ENCODE assay signal across 27 cellular contexts in genomic region chr20:52874241-52874640, GRCh38.
"Had no signal": no experiment of that assay in that cellular context is flagged by ENCODE, and none has a peak within 500 bp of the region (broad histone marks: within the 10 kb centered on the region; RNA-seq: fewer than 3 reads in every experiment).

No MANE protein-coding gene starts in this region.

- H3K36me3 ChIP-seq: colonic mucosa, esophagus muscularis mucosa, esophagus squamous epithelium, gastrocnemius medialis, gastroesophageal sphincter, heart left ventricle had no signal

- H3K9me3 ChIP-seq: colonic mucosa, esophagus muscularis mucosa, esophagus squamous epithelium, gastrocnemius medialis, gastroesophageal sphincter, heart left ventricle had no signal

- H3K27me3 ChIP-seq: colonic mucosa, esophagus muscularis mucosa, esophagus squamous epithelium, foreskin keratinocyte, gastrocnemius medialis, gastroesophageal sphincter, heart left ventricle had no signal

- H3K4me1 ChIP-seq: colonic mucosa, esophagus muscularis mucosa, esophagus squamous epithelium, foreskin keratinocyte, gastrocnemius medialis, gastroesophageal sphincter, heart left ventricle had no signal

- DNase-seq: colonic mucosa; cortex of kidney; dermis blood vessel endothelial cell; dorsolateral prefrontal cortex; effector CD4-positive, alpha-beta T cell; effector CD8-positive, alpha-beta T cell; effector memory CD4-positive, alpha-beta T cell; effector memory CD8-positive, alpha-beta T cell; endodermal cell; esophagus squamous epithelium; foreskin fibroblast; foreskin keratinocyte; foreskin melanocyte; gastrocnemius medialis; glutamatergic neuron; head of caudate nucleus; heart left ventricle had no signal

- H3K27me3 Mint-ChIP-seq: dendritic cell treated with granulocyte-macrophage colony-stimulating factor and Interleukin-4, amounts not matched to agents 40 ng/mL and 50 ng/mL, for 4 days had no signal

- H3K9me3 Mint-ChIP-seq: dendritic cell treated with granulocyte-macrophage colony-stimulating factor and Interleukin-4, amounts not matched to agents 40 ng/mL and 50 ng/mL, for 4 days; effector memory CD8-positive, alpha-beta T cell; endodermal cell had no signal

- FAIRE-seq: colon, endometrium, endothelial cell of umbilical vein, frontal cortex had no signal

- ATAC-seq: effector memory CD8-positive, alpha-beta T cell; esophagus mucosa; foreskin keratinocyte; gastrocnemius medialis; gastroesophageal sphincter; heart left ventricle had no signal

- H3K4me3 ChIP-seq: colonic mucosa, coronary artery, dorsolateral prefrontal cortex, esophagus muscularis mucosa, esophagus squamous epithelium, gastrocnemius medialis, gastroesophageal sphincter, heart left ventricle had no signal

- H3K27ac ChIP-seq: colonic mucosa, coronary artery, dorsolateral prefrontal cortex, epithelial cell of prostate, esophagus muscularis mucosa, esophagus squamous epithelium, foreskin keratinocyte, gastrocnemius medialis, gastroesophageal sphincter, heart left ventricle had no signal

- H3K27ac Mint-ChIP-seq: dendritic cell treated with granulocyte-macrophage colony-stimulating factor and Interleukin-4, amounts not matched to agents 40 ng/mL and 50 ng/mL, for 4 days; effector memory CD8-positive, alpha-beta T cell; endodermal cell had no signal

- H3K4me3 Mint-ChIP-seq: dendritic cell treated with granulocyte-macrophage colony-stimulating factor and Interleukin-4, amounts not matched to agents 40 ng/mL and 50 ng/mL, for 4 days; effector memory CD8-positive, alpha-beta T cell; endodermal cell had no signal
